Comparison of ENCODE assay signal across 8 cellular contexts in the genomic region with DNA sequence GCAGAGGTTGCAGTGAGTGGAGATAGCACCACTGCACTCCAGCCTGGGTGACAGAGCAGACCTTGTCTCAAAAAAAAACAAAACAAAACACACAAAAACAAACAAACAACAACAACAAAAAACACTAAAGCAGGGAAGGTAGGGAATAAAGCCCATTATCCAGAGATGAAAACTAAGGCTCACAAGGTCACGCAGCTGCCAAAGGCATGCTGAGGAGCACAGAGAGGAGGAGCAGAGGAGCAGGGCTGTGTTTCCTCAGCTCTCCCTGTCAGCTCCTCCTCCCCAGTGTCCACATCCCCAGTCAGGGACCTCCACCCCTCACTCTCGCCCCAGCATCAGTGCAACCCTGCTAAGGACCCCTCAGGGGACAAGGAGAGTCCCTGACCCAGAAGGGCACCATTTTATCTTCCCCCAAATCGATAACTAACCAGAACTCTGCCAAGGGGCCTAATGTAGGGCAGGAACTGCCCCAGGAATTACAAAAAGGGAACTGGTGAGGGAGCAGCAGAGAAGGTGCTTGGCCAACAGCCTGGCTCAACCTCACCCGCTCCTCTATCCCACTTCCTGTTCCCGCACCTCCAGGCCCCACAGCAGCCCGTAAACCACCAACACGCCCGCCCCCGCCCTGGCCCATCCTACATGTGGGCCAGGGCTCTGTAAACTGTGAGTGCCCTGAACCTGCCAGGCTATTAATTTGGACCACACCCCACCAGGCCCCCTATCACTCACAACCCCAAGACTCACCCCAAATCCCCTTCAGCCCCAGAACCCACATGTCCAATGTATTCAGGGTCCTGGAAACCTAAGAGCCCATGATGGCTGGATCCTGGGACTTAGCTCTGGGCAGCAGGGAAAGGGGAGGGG. TPM values are rescaled to one million over a fixed set of nuclear protein-coding genes. Genes with fewer than 3 reads are reported as not detected.
DNase-seq lines count a peak whose midpoint lies in the region; ATAC-seq, FAIRE-seq and TF ChIP-seq lines count a peak whose summit lies in the region.

No MANE protein-coding gene starts in this region.

- DNase-seq in Daoy (ENCODE audit: low read depth) (peak; percentile 67), NCI-H510A treated with DMSO at 0.1 percent for 48 hours (lab: John Stamatoyannopoulos, UW) (peak; percentile 58), H1 (ENCODE audit: low read depth in 1 of 2, low spot score in 2 of 2) (peak in 1 of 2 experiments; percentile 53), pancreas (no peak), NCI-H146 treated with DMSO at 0.1 percent for 48 hours (lab: John Stamatoyannopoulos, UW; ENCODE audit: unreplicated experiment) (no peak)
- DNase-seq in activated T-cell treated with anti-CD3 and anti-CD28 coated beads, Interleukin-2, amount 50 U/mL, for 4 hours: no peak
- DNase-seq in effector memory CD8-positive, alpha-beta T cell: no peak
- DNase-seq in CD8-positive, alpha-beta T cell: no peak

- no peak overlapping the region for H4K5ac ChIP-seq in H1 (ENCODE audit: insufficient read length, low read depth, low read length)

- H2AK5ac ChIP-seq in H1 (ENCODE audit: low read depth, low read length): peak overlapping the region; percentile 84

- no peak overlapping the region for H3K4me3 Mint-ChIP-seq in activated T-cell treated with anti-CD3 and anti-CD28 coated beads, Interleukin-2, amount 50 U/mL, for 4 hours
- no peak overlapping the region for H3K4me3 Mint-ChIP-seq in effector memory CD8-positive, alpha-beta T cell
- H3K4me3 Mint-ChIP-seq in CD8-positive, alpha-beta T cell: no peak overlapping the region

- H3K36me3 ChIP-seq in H1 (ENCODE audit: control insufficient read depth in 2 of 4, insufficient read depth in 4 of 4, low read length in 3 of 4) (0 out of 8 replicates have a peak, but pooled peaks cover 0 to 5% (median under 1%) of the 10 kb centered on the region in 4 experiments), pancreas (no peaks in the 10 kb centered on the region)
- no peaks in the 10 kb centered on the region for H3K36me3 ChIP-seq in CD8-positive, alpha-beta T cell (ENCODE audit: insufficient read depth, low read length)

- H3K4me3 ChIP-seq in H1 (ENCODE audit: extremely low read depth in 1 of 4, insufficient read depth in 2 of 4, low read depth in 3 of 4, low read length in 4 of 4) (peak overlapping the region in 1 of 4 experiments; percentile 9; a peak in 1 of 8 replicates), pancreas (no peak overlapping the region)
- no peak overlapping the region for H3K4me3 ChIP-seq in CD8-positive, alpha-beta T cell (ENCODE audit: low read depth, low read length)

- no peak overlapping the region for H4K91ac ChIP-seq in H1 (replicated peaks; ENCODE audit: insufficient read length, low read length)

- no peaks in the 10 kb centered on the region for H3K9me3 Mint-ChIP-seq in activated T-cell treated with anti-CD3 and anti-CD28 coated beads, Interleukin-2, amount 50 U/mL, for 4 hours
- no peaks in the 10 kb centered on the region for H3K9me3 Mint-ChIP-seq in effector memory CD8-positive, alpha-beta T cell
- H3K9me3 Mint-ChIP-seq in CD8-positive, alpha-beta T cell: no peaks in the 10 kb centered on the region

- no peak overlapping the region for H3K23ac ChIP-seq in H1 (ENCODE audit: insufficient read length)

- no peak for TF ChIP-seq EP300 in H1 (IDR thresholded peaks at IDR 0.05; ENCODE audit: borderline replicate concordance in 1 of 2, low read depth in 2 of 2, low read length in 2 of 2)

- H2BK20ac ChIP-seq in H1 (ENCODE audit: low read length): peak overlapping the region; percentile 51

- intact Hi-C loops in pancreas (cut with DNase I): no loop called here
- intact Hi-C loops in CD8-positive, alpha-beta T cell (cut with DNase I, micrococcal nuclease): no loop called here

- TF ChIP-seq RAD21 in H1 (IDR thresholded peaks at IDR 0.05 in 1 of 2, conservative IDR thresholded peaks at IDR 0.05 in 1 of 2; ENCODE audit: low read depth in 2 of 2, low read length in 2 of 2): no peak

- no peak overlapping the region for H4K8ac ChIP-seq in H1 (ENCODE audit: extremely low read depth, insufficient read depth, low read length)

- H3K9ac ChIP-seq in H1 (replicated peaks in 1 of 4; ENCODE audit: extremely low read depth in 1 of 4, low read depth in 3 of 4, low read length in 3 of 4): no peak overlapping the region

- H2BK12ac ChIP-seq in H1 (ENCODE audit: low read depth, low read length): peak overlapping the region; percentile 91; the same call in 1 of the 2 replicates

- peaks cover 0 to 14% of the 10 kb centered on the region in 2 experiments for H4K20me1 ChIP-seq in H1 (replicated peaks in 1 of 2; ENCODE audit: control insufficient read depth in 1 of 2, insufficient read depth in 2 of 2, low read length in 2 of 2)

- ATAC-seq in pancreas: peak in 3 of 4 donors; percentile 3 to 20 (median 3)
- no peak for ATAC-seq in activated T-cell treated with anti-CD3 and anti-CD28 coated beads, Interleukin-2, amount 50 U/mL, for 4 hours
- ATAC-seq in effector memory CD8-positive, alpha-beta T cell (replicated peaks): no peak
- ATAC-seq in CD8-positive, alpha-beta T cell: no peak

- H2BK15ac ChIP-seq in H1 (ENCODE audit: low read length): peak overlapping the region; percentile 90; the same call in 1 of the 2 replicates

- peak overlapping the region; percentile 84; the same call in 1 of the 2 replicates for H3K18ac ChIP-seq in H1 (ENCODE audit: extremely low read depth, low read length)

- no peak overlapping the region for H3K4ac ChIP-seq in H1 (replicated peaks; ENCODE audit: insufficient read length, low read depth, low read length)

- H3K23me2 ChIP-seq in H1 (ENCODE audit: low read depth, low read length): peaks cover 8% of the 10 kb centered on the region

- no peak for TF ChIP-seq CTCF in H1 (IDR thresholded peaks at IDR 0.05; ENCODE audit: control extremely low read depth in 1 of 3, insufficient read depth in 1 of 3, low read depth in 1 of 3, low read length in 3 of 3)
- TF ChIP-seq CTCF in pancreas (IDR thresholded peaks at IDR 0.05): no peak
- no peak for TF ChIP-seq CTCF in CD8-positive, alpha-beta T cell (IDR thresholded peaks at IDR 0.05)

- CTCF ChIA-PET in H1 (lab: Charles Lee; ENCODE audit: partially characterized antibody): interaction anchor here (0.7 to 2.0 kb wide), 8 partner anchors 8 to 1912 kb away, joined by 3 to 6 read pairs (median 4); partner anchors contain the start of gene TEAD3
- CTCF ChIA-PET in CD8-positive, alpha-beta T cell (lab: Charles Lee): interaction anchor here (1.0 kb wide), 1 partner anchor 65 kb away, joined by 3 read pairs; no protein-coding TSS in a partner anchor

- H3K79me1 ChIP-seq in H1 (ENCODE audit: low read depth, low read length): peaks cover 9% of the 10 kb centered on the region

- H2BK5ac ChIP-seq in H1 (ENCODE audit: low read depth, low read length): peak overlapping the region; percentile 69; the same call in 1 of the 2 replicates

- no peak overlapping the region for H2AFZ ChIP-seq in H1 (ENCODE audit: low read length)

- TF ChIP-seq POLR2A in H1 (IDR thresholded peaks at IDR 0.05; ENCODE audit: control extremely low read depth in 1 of 2, low read depth in 2 of 2, low read length in 2 of 2): no peak

- H3K56ac ChIP-seq in H1 (replicated peaks; ENCODE audit: insufficient read length, low read depth, low read length): no peak overlapping the region

- no peaks in the 10 kb centered on the region for H3K27me3 Mint-ChIP-seq in activated T-cell treated with anti-CD3 and anti-CD28 coated beads, Interleukin-2, amount 50 U/mL, for 4 hours (ENCODE audit: low read depth)
- no peaks in the 10 kb centered on the region for H3K27me3 Mint-ChIP-seq in effector memory CD8-positive, alpha-beta T cell
- no peaks in the 10 kb centered on the region for H3K27me3 Mint-ChIP-seq in CD8-positive, alpha-beta T cell (ENCODE audit: low read depth)

- H3K4me2 ChIP-seq in H1 (ENCODE audit: insufficient read depth in 1 of 2, low read depth in 2 of 2, low read length in 2 of 2): peak overlapping the region in 1 of 2 experiments; percentile 9; a peak in 3 of 4 replicates

- H3K9me3 ChIP-seq in H1 (ENCODE audit: insufficient read depth in 2 of 2, low read depth in 1 of 2, low read length in 1 of 2): no peaks in the 10 kb centered on the region
- H3K9me3 ChIP-seq in pancreas: no peaks in the 10 kb centered on the region
- H3K9me3 ChIP-seq in CD8-positive, alpha-beta T cell (ENCODE audit: low read length): no peaks in the 10 kb centered on the region

- peak overlapping the region in 1 of 2 donors; percentile 64 for H3K27ac Mint-ChIP-seq in effector memory CD8-positive, alpha-beta T cell
- H3K27ac Mint-ChIP-seq in CD8-positive, alpha-beta T cell: no peak overlapping the region

- no peak overlapping the region for H3K14ac ChIP-seq in H1 (ENCODE audit: insufficient read length)

- H3K4me1 ChIP-seq in H1 (replicated peaks in 1 of 4; ENCODE audit: control insufficient read depth in 3 of 4, insufficient read depth in 4 of 4, low read length in 3 of 4) (peaks cover 28 to 73% (median 63%) of the 10 kb centered on the region in 4 experiments), pancreas (peaks cover 0 to 12% (median 0%) of the 10 kb centered on the region in 3 donors)
- H3K4me1 ChIP-seq in CD8-positive, alpha-beta T cell (ENCODE audit: insufficient read depth, low read length): no peaks in the 10 kb centered on the region

- POLR2A ChIA-PET in H1 (lab: Charles Lee; ENCODE audit: partially characterized antibody): interaction anchor here (0.6 to 37.6 kb wide), 6 partner anchors 6 to 188 kb away, joined by 3 to 1319 read pairs (median 4); partner anchors contain the start of genes RPL10A and TEAD3
- POLR2A ChIA-PET in CD8-positive, alpha-beta T cell (lab: Charles Lee): no interaction called here

- no peak for FAIRE-seq in H1 (lab: Jason Lieb, UNC)
- no peak for FAIRE-seq in pancreas (lab: Jason Lieb, UNC)

- whole genome bisulfite sequencing in H1 (ENCODE audit: extremely low coverage in 1 of 2, insufficient coverage in 1 of 2, insufficient read length in 1 of 2, insufficient replicate concordance in 2 of 2, low coverage in 1 of 2, low lambda C conversion rate in 2 of 2, missing lambda C conversion rate in 1 of 2), 2 experiments: 71% methylated on average over 9 of the region's 9 CpGs; no CpG with 5 or more reads in 1 of the 2 experiments
- WGBS in pancreas, 2 donors: 61 to 62% methylated on average over 9 of the region's 9 CpGs

- H3K27ac ChIP-seq in H1 (ENCODE audit: low read depth, low read length) (no peak overlapping the region), pancreas (peak overlapping the region in 2 of 4 donors; percentile 23 to 30)
- no peak overlapping the region for H3K27ac ChIP-seq in CD8-positive, alpha-beta T cell (ENCODE audit: low read depth, low read length)

- H3K36me3 Mint-ChIP-seq in activated T-cell treated with anti-CD3 and anti-CD28 coated beads, Interleukin-2, amount 50 U/mL, for 4 hours (ENCODE audit: insufficient read depth): no peaks in the 10 kb centered on the region
- no peaks in the 10 kb centered on the region for H3K36me3 Mint-ChIP-seq in effector memory CD8-positive, alpha-beta T cell (ENCODE audit: insufficient read depth)
- no peaks in the 10 kb centered on the region for H3K36me3 Mint-ChIP-seq in CD8-positive, alpha-beta T cell

- H3K79me2 ChIP-seq in H1 (ENCODE audit: control insufficient read depth in 1 of 2, insufficient read depth in 2 of 2, low read length in 2 of 2): peaks cover 0 to 21% of the 10 kb centered on the region in 2 experiments; a peak in 2 of 4 replicates

- H3K4me1 Mint-ChIP-seq in activated T-cell treated with anti-CD3 and anti-CD28 coated beads, Interleukin-2, amount 50 U/mL, for 4 hours (ENCODE audit: low read depth): peaks cover 4% of the 10 kb centered on the region
- H3K4me1 Mint-ChIP-seq in effector memory CD8-positive, alpha-beta T cell (ENCODE audit: low read depth in 2 of 2): peaks cover 10 to 12% of the 10 kb centered on the region in 2 donors
- peaks cover 2% of the 10 kb centered on the region for H3K4me1 Mint-ChIP-seq in CD8-positive, alpha-beta T cell (ENCODE audit: low read depth)

- peak overlapping the region; percentile 47 for H2BK120ac ChIP-seq in H1 (replicated peaks; ENCODE audit: low read depth, low read length)

- no peaks in the 10 kb centered on the region for H3K27me3 ChIP-seq in H1 (replicated peaks in 1 of 4; ENCODE audit: control insufficient read depth in 3 of 4, extremely low read depth in 1 of 4, insufficient read depth in 3 of 4, low read length in 3 of 4)
- H3K27me3 ChIP-seq in pancreas: no peaks in the 10 kb centered on the region
- no peaks in the 10 kb centered on the region for H3K27me3 ChIP-seq in CD8-positive, alpha-beta T cell (ENCODE audit: insufficient read depth, low read length)

RNA-seq across cellular contexts. Expression of gene TEAD3, which starts 9.0 kb away (rescaled TPM):
- total RNA-seq in Daoy (2014; rRNA removed; shearing (Covaris generic)): 6.9 and 7.3 TPM in 2 replicates
- total RNA-seq in H1 (2021; fragmentation: NEBNext Ultra II Directional; extraction: Animal tissue kit (Norgen Biotek cat#: 25700)): 27.0 and 28.7 TPM in 2 replicates
- polyA plus RNA-seq in H1 (2011; rRNA removed): 20.1 and 31.0 TPM in 2 replicates
- 21.2 TPM for polyA plus RNA-seq in H1 (2011; cell fraction: cytosol; rRNA removed)
- polyA plus RNA-seq in H1 (2011; cell fraction: nucleus; rRNA removed): 34.8 TPM
- polyA plus RNA-seq in H1 (2012, experiment 1 of 2): 23.4 to 29.3 TPM (median 26.1 TPM) in 4 replicates
- 22.5 TPM for polyA plus RNA-seq in H1 (2012, experiment 2 of 2)
- 17.6 TPM for polyA plus RNA-seq in H1 (2013, experiment 1 of 2)
- polyA plus RNA-seq in H1 (2013, experiment 2 of 2): 16.7 TPM
- polyA minus RNA-seq in H1 (2011; rRNA and poly(A)+ RNA removed): 8.8 and 12.4 TPM in 2 replicates
- polyA minus RNA-seq in H1 (2011; cell fraction: cytosol; rRNA and poly(A)+ RNA removed): 9.2 TPM
- polyA minus RNA-seq in H1 (2011; cell fraction: nucleus; rRNA and poly(A)+ RNA removed): 9.6 TPM
- 10 to 100 TPM in 1 of 6 donors, 1 to 10 TPM in 5; 3.0 to 10.0 (median 4.1) TPM for total RNA-seq in pancreas
- polyA plus RNA-seq in pancreas: 1 to 10 TPM; 8.5 to 9.7 TPM
- 1 to 10 TPM in 2 of 3 donors, under 1 TPM in 1; 0.94 to 2.2 (median 1.4) TPM for total RNA-seq in activated T-cell treated with anti-CD3 and anti-CD28 coated beads, Interleukin-2, amount 50 U/mL, for 4 hours
- total RNA-seq in CD8-positive, alpha-beta T cell: not detected

RNA-seq across cellular contexts. Expression of gene RPL10A, which starts 19.7 kb away (rescaled TPM):
- 1,576 and 1,963 TPM in 2 replicates for total RNA-seq in Daoy (2014; rRNA removed; shearing (Covaris generic))
- total RNA-seq in H1 (2021; fragmentation: NEBNext Ultra II Directional; extraction: Animal tissue kit (Norgen Biotek cat#: 25700)): 1,893 and 1,923 TPM in 2 replicates
- 2,801 and 2,948 TPM in 2 replicates for polyA plus RNA-seq in H1 (2011; rRNA removed)
- polyA plus RNA-seq in H1 (2011; cell fraction: cytosol; rRNA removed): 3,231 TPM
- 2,819 TPM for polyA plus RNA-seq in H1 (2011; cell fraction: nucleus; rRNA removed)
- 2,565 to 3,012 TPM (median 2,684 TPM) in 4 replicates for polyA plus RNA-seq in H1 (2012, experiment 1 of 2)
- polyA plus RNA-seq in H1 (2012, experiment 2 of 2): 2,057 TPM
- 2,379 TPM for polyA plus RNA-seq in H1 (2013, experiment 1 of 2)
- polyA plus RNA-seq in H1 (2013, experiment 2 of 2): 2,280 TPM
- polyA minus RNA-seq in H1 (2011; rRNA and poly(A)+ RNA removed): 958 and 1,373 TPM in 2 replicates
- 907 TPM for polyA minus RNA-seq in H1 (2011; cell fraction: cytosol; rRNA and poly(A)+ RNA removed)
- polyA minus RNA-seq in H1 (2011; cell fraction: nucleus; rRNA and poly(A)+ RNA removed): 793 TPM
- 1,000 to 10,000 TPM in 1 of 6 donors, 100 to 1,000 TPM in 5; 474 to 1,265 (median 898) TPM for total RNA-seq in pancreas
- 1,000 to 10,000 TPM in 1 of 2 donors, 100 to 1,000 TPM in 1; 429 to 1,039 TPM for polyA plus RNA-seq in pancreas
- total RNA-seq in activated T-cell treated with anti-CD3 and anti-CD28 coated beads, Interleukin-2, amount 50 U/mL, for 4 hours: 1,000 to 10,000 TPM; 1,745 to 1,992 (median 1,956) TPM
- total RNA-seq in CD8-positive, alpha-beta T cell: 1,000 to 10,000 TPM; 2,275 to 2,367 TPM

RNA-seq across cellular contexts. Expression of gene TULP1, which starts 24.8 kb away (rescaled TPM):
- not detected in 2 replicates for total RNA-seq in Daoy (2014; rRNA removed; shearing (Covaris generic))
- total RNA-seq in H1 (2021; fragmentation: NEBNext Ultra II Directional; extraction: Animal tissue kit (Norgen Biotek cat#: 25700)): 5.0 and 6.8 TPM in 2 replicates
- polyA plus RNA-seq in H1 (2011; rRNA removed): 3.2 and 4.4 TPM in 2 replicates
- 4.1 TPM for polyA plus RNA-seq in H1 (2011; cell fraction: cytosol; rRNA removed)
- 5.5 TPM for polyA plus RNA-seq in H1 (2011; cell fraction: nucleus; rRNA removed)
- 4.6 to 5.8 TPM (median 5.4 TPM) in 4 replicates for polyA plus RNA-seq in H1 (2012, experiment 1 of 2)
- polyA plus RNA-seq in H1 (2012, experiment 2 of 2): 8.5 TPM
- 4.2 TPM for polyA plus RNA-seq in H1 (2013, experiment 1 of 2)
- 4.4 TPM for polyA plus RNA-seq in H1 (2013, experiment 2 of 2)
- polyA minus RNA-seq in H1 (2011; rRNA and poly(A)+ RNA removed): 0.32 and 2.4 TPM in 2 replicates
- polyA minus RNA-seq in H1 (2011; cell fraction: cytosol; rRNA and poly(A)+ RNA removed): 1.9 TPM
- 4.6 TPM for polyA minus RNA-seq in H1 (2011; cell fraction: nucleus; rRNA and poly(A)+ RNA removed)
- total RNA-seq in pancreas: not detected
- polyA plus RNA-seq in pancreas: under 1 TPM in 1 of 2 donors, not detected in 1; 0.28 TPM
- not detected for total RNA-seq in activated T-cell treated with anti-CD3 and anti-CD28 coated beads, Interleukin-2, amount 50 U/mL, for 4 hours
- total RNA-seq in CD8-positive, alpha-beta T cell: not detected

RNA-seq across cellular contexts. Expression of gene FANCE, which starts 35.7 kb away (rescaled TPM):
- 25.8 and 37.4 TPM in 2 replicates for total RNA-seq in Daoy (2014; rRNA removed; shearing (Covaris generic))
- 16.1 and 16.4 TPM in 2 replicates for total RNA-seq in H1 (2021; fragmentation: NEBNext Ultra II Directional; extraction: Animal tissue kit (Norgen Biotek cat#: 25700))
- polyA plus RNA-seq in H1 (2011; rRNA removed) (17.0 and 19.2 TPM in 2 replicates), pancreas (1 to 10 TPM; 1.7 to 2.1 TPM)
- 19.6 TPM for polyA plus RNA-seq in H1 (2011; cell fraction: cytosol; rRNA removed)
- 21.5 TPM for polyA plus RNA-seq in H1 (2011; cell fraction: nucleus; rRNA removed)
- 11.7 to 17.9 TPM (median 16.0 TPM) in 4 replicates for polyA plus RNA-seq in H1 (2012, experiment 1 of 2)
- 22.8 TPM for polyA plus RNA-seq in H1 (2012, experiment 2 of 2)
- 8.4 TPM for polyA plus RNA-seq in H1 (2013, experiment 1 of 2)
- 8.7 TPM for polyA plus RNA-seq in H1 (2013, experiment 2 of 2)
- 17.3 and 24.8 TPM in 2 replicates for polyA minus RNA-seq in H1 (2011; rRNA and poly(A)+ RNA removed)
- polyA minus RNA-seq in H1 (2011; cell fraction: cytosol; rRNA and poly(A)+ RNA removed): 15.8 TPM
- polyA minus RNA-seq in H1 (2011; cell fraction: nucleus; rRNA and poly(A)+ RNA removed): 8.3 TPM
- 1 to 10 TPM; 2.0 to 4.0 (median 2.7) TPM for total RNA-seq in pancreas
- total RNA-seq in activated T-cell treated with anti-CD3 and anti-CD28 coated beads, Interleukin-2, amount 50 U/mL, for 4 hours: 10 to 100 TPM; 23.1 to 26.6 (median 24.8) TPM
- total RNA-seq in CD8-positive, alpha-beta T cell: 1 to 10 TPM; 1.1 to 1.2 TPM

Comparison
In these comparisons a context has a peak if more than half of its experiments do, and no peak if none do; other contexts are left out.
1. DNase-seq: peak in Daoy (single experiment) and NCI-H510A treated with DMSO at 0.1 percent for 48 hours (single experiment); none in pancreas (0 of 6), activated T-cell treated with anti-CD3 and anti-CD28 coated beads, Interleukin-2, amount 50 U/mL, for 4 hours (single experiment), effector memory CD8-positive, alpha-beta T cell (0 of 3), NCI-H146 treated with DMSO at 0.1 percent for 48 hours (single experiment) and CD8-positive, alpha-beta T cell (0 of 7).
2. ATAC-seq: peak in pancreas (3 of 4); none in activated T-cell treated with anti-CD3 and anti-CD28 coated beads, Interleukin-2, amount 50 U/mL, for 4 hours (0 of 2), effector memory CD8-positive, alpha-beta T cell (single experiment) and CD8-positive, alpha-beta T cell (single experiment).